ENCODE assay signal across 21 cellular contexts in genomic region chr17:72176902-72177660, GRCh38. TPM values are rescaled to one million over a fixed set of nuclear protein-coding genes. Genes with fewer than 3 reads are reported as not detected.
A peak's percentile ranks its signal among the peaks of the same experiment; 100 is the strongest.
DNase-seq lines count a peak whose midpoint lies in the region; ATAC-seq and TF ChIP-seq lines count a peak whose summit lies in the region.
"Had no signal": no experiment of that assay in that cellular context is flagged by ENCODE, and none has a peak within 500 bp of the region (broad histone marks: within the 10 kb centered on the region; RNA-seq: fewer than 3 reads in every experiment).

No MANE protein-coding gene starts in this region.

- H3K9ac ChIP-seq in HCT116 (ENCODE audit: low read length) = no peak overlapping the region

- TF ChIP-seq CTCF in HCT116 (IDR thresholded peaks at IDR 0.05 in 2 of 3, conservative IDR thresholded peaks at IDR 0.05 in 1 of 3; ENCODE audit: borderline replicate concordance in 1 of 3, insufficient read depth in 1 of 3, low read depth in 2 of 3, low read length in 2 of 3) = no peak
- TF ChIP-seq CTCF in astrocyte of the spinal cord (IDR thresholded peaks at IDR 0.05; ENCODE audit: low read depth, low read length) = no peak
- no peak for TF ChIP-seq CTCF in retinal pigment epithelial cell (conservative IDR thresholded peaks at IDR 0.05; ENCODE audit: low read depth, low read length)

- no peaks in the 10 kb centered on the region for H4K20me1 ChIP-seq in HCT116 (ENCODE audit: insufficient read depth)

- peaks cover 8 to 20% of the 10 kb centered on the region in 2 experiments; a peak in 3 of 4 replicates for H3K4me1 ChIP-seq in HCT116 (ENCODE audit: control insufficient read depth in 1 of 2, insufficient read depth in 2 of 2, low read length in 2 of 2)
- H3K4me1 ChIP-seq: SJSA1 had no signal

- no peaks in the 10 kb centered on the region for H3K79me2 ChIP-seq in HCT116 (ENCODE audit: insufficient read depth, low read length)

- RAD21 ChIA-PET in HCT116 (lab: Charles Lee; ENCODE audit: low non-redundant PET in 1 of 2, low total read pairs in 2 of 2, uncharacterized antibody in 2 of 2, unreplicated experiment in 2 of 2) = no interaction called here

- POLR2A ChIA-PET in HCT116 (lab: Charles Lee) = no interaction called here

- H3K27ac ChIP-seq in HCT116 (ENCODE audit: low read depth, low read length) = no peak overlapping the region
- H3K27ac ChIP-seq: SJSA1 had no signal

- intact Hi-C loops in HCT116 (cut with micrococcal nuclease) = no loop called here

- no peak overlapping the region for H3K4me2 ChIP-seq in HCT116 (ENCODE audit: low read length)

- H2AFZ ChIP-seq in HCT116 (ENCODE audit: low read depth, low read length, poor library complexity, severe bottlenecking) = no peak overlapping the region

- no peaks in the 10 kb centered on the region for H3K36me3 ChIP-seq in HCT116 (ENCODE audit: control insufficient read depth in 1 of 2, insufficient read depth in 2 of 2, low read length in 2 of 2)
- H3K36me3 ChIP-seq: SJSA1 had no signal

- DNase-seq in HCT116 (ENCODE audit: low read depth, low spot score) (no peak), NCI-H146 (lab: John Stamatoyannopoulos, UW) (peak; percentile 77), astrocyte of the spinal cord (ENCODE audit: low read depth, low spot score) (peak; percentile 26), retinal pigment epithelial cell (ENCODE audit: low read depth) (peak; percentile 59), kidney tubule cell (ENCODE audit: low spot score) (no peak)
- no peak for DNase-seq in activated CD8-positive, alpha-beta memory T cell treated with anti-CD3 and anti-CD28 coated beads, Interleukin-2, amount 50 U/mL, for 48 hours
- DNase-seq: activated CD8-positive, alpha-beta memory T cell treated with anti-CD3 and anti-CD28 coated beads for 24 hours; activated naive CD8-positive, alpha-beta T cell treated with anti-CD3 and anti-CD28 coated beads, Interleukin-2, amount 50 U/mL, for 24 hours; Calu3; effector memory CD8-positive, alpha-beta T cell; natural killer cell; NCI-H187; NCI-H524 treated with DMSO at 0.1 percent for 48 hours; PC-3; posterior cingulate gyrus; stimulated activated CD4-positive, alpha-beta T cell treated with anti-CD3 and anti-CD28 coated beads, Interleukin-4, amount 100 ng/mL, for 1 hour had no signal

- no peak for TF ChIP-seq POLR2A in HCT116 (IDR thresholded peaks at IDR 0.05; ENCODE audit: borderline replicate concordance, extremely low read depth, insufficient read depth, insufficient read length)

- CTCF ChIA-PET in HCT116 (lab: Charles Lee) = no interaction called here

- H3K9me3 ChIP-seq in HCT116 (ENCODE audit: control insufficient read depth in 1 of 2, insufficient read depth in 1 of 2, low read depth in 1 of 2, low read length in 2 of 2) = no peaks in the 10 kb centered on the region
- H3K9me3 ChIP-seq: SJSA1 had no signal

- ATAC-seq in HCT116 = no peak
- ATAC-seq in HG03460 (IDR thresholded peaks at IDR 0.05; ENCODE audit: unreplicated experiment) = no peak
- ATAC-seq: activated CD4-positive, CD25-positive, alpha-beta regulatory T cell treated with anti-CD3 and anti-CD28 coated beads, Interleukin-2, amount 50 U/mL, for 24 hours; activated naive CD8-positive, alpha-beta T cell treated with anti-CD3 and anti-CD28 coated beads, Interleukin-2, amount 50 U/mL, for 24 hours; activated T-helper 17 cell treated with anti-CD3 and anti-CD28 coated beads, Interleukin-2, amount 50 U/mL, for 72 hours; effector memory CD8-positive, alpha-beta T cell; natural killer cell; PC-3 had no signal

- H3K27me3 ChIP-seq in HCT116 (ENCODE audit: insufficient read depth, low read length) = no peaks in the 10 kb centered on the region
- H3K27me3 ChIP-seq: SJSA1 had no signal

- in situ Hi-C loops in astrocyte of the spinal cord (cut with HindIII; ENCODE audit: low sequenced_read_pairs) = no loop called here

- H3K4me3 ChIP-seq in HCT116 (replicated peaks in 1 of 2; ENCODE audit: low read depth in 1 of 2, low read length in 2 of 2) (no peak overlapping the region), astrocyte of the spinal cord (ENCODE audit: low read depth, low read length) (no peak overlapping the region), retinal pigment epithelial cell (ENCODE audit: low read length) (no peak overlapping the region)
- H3K4me3 ChIP-seq: SJSA1 had no signal

- TF ChIP-seq RAD21 in HCT116 (IDR thresholded peaks at IDR 0.05; ENCODE audit: low read depth) = no peak

- H3K9me2 ChIP-seq in HCT116 (ENCODE audit: insufficient read depth) = no peaks in the 10 kb centered on the region

- BruUV-seq in HCT116 (replicated peaks; lab: Mats Ljungman, UMichigan) = no TSS peak

TF ChIP-seq in HCT116, 20 proteins besides CTCF, POLR2A, EP300 and RAD21:
- TF ChIP-seq TCF7L2 (IDR thresholded peaks at IDR 0.05; ENCODE audit: borderline replicate concordance, extremely low read depth, insufficient read depth, insufficient read length) (peak; percentile 45), SP1 (IDR thresholded peaks at IDR 0.05; ENCODE audit: low read depth) (no peak), ZNF274 (IDR thresholded peaks at IDR 0.05; ENCODE audit: low read depth, low read length) (no peak), FOSL1 (IDR thresholded peaks at IDR 0.05; ENCODE audit: low read depth) (no peak)

RNA-seq across cellular contexts. Expression of gene SOX9, which starts 56.3 kb away (rescaled TPM):
- 69.2 TPM for total RNA-seq in HCT116 (2021; ENCODE audit: unreplicated experiment)
- 36.4 and 38.3 TPM in 2 replicates for polyA plus RNA-seq in HCT116 (2012)
- total RNA-seq: activated T-helper 17 cell treated with anti-CD3 and anti-CD28 coated beads, Interleukin-2, amount 50 U/mL, for 72 hours; B cell; natural killer cell had no signal

Comparison
In these comparisons a context has a peak if more than half of its experiments do, and no peak if none do; other contexts are left out.
1. DNase-seq: peak in NCI-H146 (single experiment), astrocyte of the spinal cord (single experiment) and retinal pigment epithelial cell (single experiment); none in HCT116 (single experiment), activated CD8-positive, alpha-beta memory T cell treated with anti-CD3 and anti-CD28 coated beads, Interleukin-2, amount 50 U/mL, for 48 hours (single experiment) and kidney tubule cell (single experiment).